In the genomic region with DNA sequence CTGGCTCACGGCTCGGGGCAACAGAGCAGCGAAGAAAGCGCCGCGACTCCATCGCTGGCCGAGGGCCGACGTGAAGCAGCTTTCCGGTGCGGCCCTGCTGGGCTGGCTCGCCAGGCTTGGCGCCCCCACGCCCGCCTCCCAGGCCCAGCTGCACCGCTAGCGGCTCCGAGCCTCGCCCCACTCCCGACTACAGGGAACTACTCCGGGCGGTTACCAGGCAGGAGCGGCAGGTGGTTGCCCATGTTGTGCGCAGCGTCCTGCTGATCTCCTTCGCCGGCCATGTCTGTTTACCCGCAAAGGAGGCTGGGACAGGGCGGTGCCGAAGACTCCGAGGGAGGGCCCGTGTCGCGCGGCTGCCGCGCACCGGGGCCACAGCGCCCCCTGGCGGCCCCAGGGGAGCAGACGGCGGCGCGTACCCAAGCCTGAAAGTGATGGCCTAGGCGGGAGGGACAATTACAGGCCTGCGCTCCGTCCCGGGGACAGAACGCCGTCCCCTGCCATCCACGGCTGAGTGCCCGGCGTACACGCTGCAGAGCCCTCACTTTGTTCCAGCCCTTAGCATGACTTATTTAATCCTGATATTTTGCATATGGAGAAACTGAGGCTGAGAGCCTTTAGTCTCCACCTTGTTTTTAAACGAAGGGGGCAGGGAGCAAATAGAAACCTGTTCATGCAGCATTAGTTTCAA, we compare ENCODE assay signal across 8 cellular contexts. TPM values are rescaled to one million over a fixed set of nuclear protein-coding genes. Genes with fewer than 3 reads are reported as not detected.
DNase-seq lines count a peak whose midpoint lies in the region; ATAC-seq and TF ChIP-seq lines count a peak whose summit lies in the region.

A gene (minus strand): TSS at position 285 of the 688 bp plus-strand sequence. CDS start 4 bp downstream, at position 281.

- peaks cover 34% of the 10 kb centered on the region for H3K36me3 Mint-ChIP-seq in activated T-cell treated with anti-CD3 and anti-CD28 coated beads, Interleukin-2, amount 50 U/mL, for 24 hours (ENCODE audit: low read depth)

- ATAC-seq in GM21390 (IDR thresholded peaks at IDR 0.05; ENCODE audit: unreplicated experiment): peak; percentile 99

- H3K9me3 ChIP-seq in HUES48 (ENCODE audit: control insufficient read depth, insufficient read depth, low read length) (no peaks in the 10 kb centered on the region), esophagus (ENCODE audit: control insufficient read depth in 2 of 2, insufficient read depth in 1 of 2, low read depth in 1 of 2, low read length in 1 of 2) (no peaks in the 10 kb centered on the region), muscle layer of colon (ENCODE audit: low read length) (no peaks in the 10 kb centered on the region)

- H3K27ac Mint-ChIP-seq in activated T-cell treated with anti-CD3 and anti-CD28 coated beads, Interleukin-2, amount 50 U/mL, for 24 hours: peak within 1 kb of the TSS; percentile 95

- WGBS in esophagus, 2 donors: 1 to 2% methylated on average over 56 of the region's 56 CpGs

- H3K4me1 ChIP-seq in HUES48 (ENCODE audit: control insufficient read depth, insufficient read depth, low read length) (peaks cover 4% of the 10 kb centered on the region; the same call in 1 of the 2 replicates), esophagus (ENCODE audit: control insufficient read depth in 2 of 2, insufficient read depth in 2 of 2, low read length in 1 of 2) (no peaks in the 10 kb centered on the region), muscle layer of colon (ENCODE audit: insufficient read depth, low read length) (peaks cover 24% of the 10 kb centered on the region)

- no peaks in the 10 kb centered on the region for H3K27me3 Mint-ChIP-seq in activated T-cell treated with anti-CD3 and anti-CD28 coated beads, Interleukin-2, amount 50 U/mL, for 24 hours

- peaks cover 11% of the 10 kb centered on the region; the same call in 1 of the 2 replicates for H3K36me3 ChIP-seq in HUES48 (ENCODE audit: control insufficient read depth, insufficient read depth, low read length)
- H3K36me3 ChIP-seq in esophagus (ENCODE audit: control insufficient read depth in 2 of 2, insufficient read depth in 2 of 2, low read length in 1 of 2): no peaks in the 10 kb centered on the region
- no peaks in the 10 kb centered on the region for H3K36me3 ChIP-seq in muscle layer of colon (ENCODE audit: insufficient read depth, low read length)

- peaks cover 50% of the 10 kb centered on the region for H3K4me1 Mint-ChIP-seq in activated T-cell treated with anti-CD3 and anti-CD28 coated beads, Interleukin-2, amount 50 U/mL, for 24 hours (ENCODE audit: low read depth)

- H3K27ac ChIP-seq in HUES48 (ENCODE audit: low read depth, low read length) (peak within 1 kb of the TSS; percentile 67), esophagus (ENCODE audit: low read depth in 2 of 2, low read length in 1 of 2) (peak within 1 kb of the TSS; percentile 63 to 83), muscle layer of colon (ENCODE audit: low read depth, low read length) (peak within 1 kb of the TSS; percentile 76)

- H3K9ac ChIP-seq in HUES48 (ENCODE audit: low read depth, low read length) (peak within 1 kb of the TSS; percentile 84), muscle layer of colon (ENCODE audit: low read length) (peak within 1 kb of the TSS; percentile 56)

- H3K9me3 Mint-ChIP-seq in activated T-cell treated with anti-CD3 and anti-CD28 coated beads, Interleukin-2, amount 50 U/mL, for 24 hours: no peaks in the 10 kb centered on the region

- DNase-seq in DMS114 treated with DMSO at 0.1 percent for 48 hours (lab: John Stamatoyannopoulos, UW; ENCODE audit: unreplicated experiment): peak; percentile 58
- peak; percentile 92 for DNase-seq in activated T-cell treated with anti-CD3 and anti-CD28 coated beads, Interleukin-2, amount 50 U/mL, for 24 hours
- peak; percentile 80 for DNase-seq in stimulated activated CD8-positive, alpha-beta memory T cell treated with anti-CD3 and anti-CD28 coated beads, Interleukin-7, amount 100 ng/mL, for 24 hours (ENCODE audit: low read depth)

- H3K4me3 ChIP-seq in HUES48 (ENCODE audit: low read depth, low read length) (peak within 1 kb of the TSS; percentile 93), esophagus (ENCODE audit: low read depth in 1 of 2, low read length in 2 of 2) (peak within 1 kb of the TSS; percentile 88 to 99), muscle layer of colon (ENCODE audit: low read depth in 1 of 2, low read length in 2 of 2) (peak within 1 kb of the TSS; percentile 91 to 92)

- H3K27me3 ChIP-seq in HUES48 (ENCODE audit: control insufficient read depth, insufficient read depth, low read length) (0 out of 2 replicates have a peak, but pooled peaks cover 3% of the 10 kb centered on the region), esophagus (ENCODE audit: control insufficient read depth in 1 of 2, insufficient read depth in 2 of 2, low read length in 2 of 2) (no peaks in the 10 kb centered on the region), muscle layer of colon (ENCODE audit: control insufficient read depth in 1 of 2, insufficient read depth in 2 of 2, low read length in 2 of 2) (no peaks in the 10 kb centered on the region)

- H3K4me3 Mint-ChIP-seq in activated T-cell treated with anti-CD3 and anti-CD28 coated beads, Interleukin-2, amount 50 U/mL, for 24 hours: peak within 1 kb of the TSS; percentile 90

TF ChIP-seq in PFSK-1, 5 proteins besides CTCF, POLR2A, EP300 and RAD21:
- TF ChIP-seq SIN3A (IDR thresholded peaks at IDR 0.05; ENCODE audit: borderline replicate concordance, insufficient read depth, low read length): no peak
- TF ChIP-seq POLR2AphosphoS5 (IDR thresholded peaks at IDR 0.05; ENCODE audit: low read depth, low read length): no peak
- TF ChIP-seq, protein P1, sequence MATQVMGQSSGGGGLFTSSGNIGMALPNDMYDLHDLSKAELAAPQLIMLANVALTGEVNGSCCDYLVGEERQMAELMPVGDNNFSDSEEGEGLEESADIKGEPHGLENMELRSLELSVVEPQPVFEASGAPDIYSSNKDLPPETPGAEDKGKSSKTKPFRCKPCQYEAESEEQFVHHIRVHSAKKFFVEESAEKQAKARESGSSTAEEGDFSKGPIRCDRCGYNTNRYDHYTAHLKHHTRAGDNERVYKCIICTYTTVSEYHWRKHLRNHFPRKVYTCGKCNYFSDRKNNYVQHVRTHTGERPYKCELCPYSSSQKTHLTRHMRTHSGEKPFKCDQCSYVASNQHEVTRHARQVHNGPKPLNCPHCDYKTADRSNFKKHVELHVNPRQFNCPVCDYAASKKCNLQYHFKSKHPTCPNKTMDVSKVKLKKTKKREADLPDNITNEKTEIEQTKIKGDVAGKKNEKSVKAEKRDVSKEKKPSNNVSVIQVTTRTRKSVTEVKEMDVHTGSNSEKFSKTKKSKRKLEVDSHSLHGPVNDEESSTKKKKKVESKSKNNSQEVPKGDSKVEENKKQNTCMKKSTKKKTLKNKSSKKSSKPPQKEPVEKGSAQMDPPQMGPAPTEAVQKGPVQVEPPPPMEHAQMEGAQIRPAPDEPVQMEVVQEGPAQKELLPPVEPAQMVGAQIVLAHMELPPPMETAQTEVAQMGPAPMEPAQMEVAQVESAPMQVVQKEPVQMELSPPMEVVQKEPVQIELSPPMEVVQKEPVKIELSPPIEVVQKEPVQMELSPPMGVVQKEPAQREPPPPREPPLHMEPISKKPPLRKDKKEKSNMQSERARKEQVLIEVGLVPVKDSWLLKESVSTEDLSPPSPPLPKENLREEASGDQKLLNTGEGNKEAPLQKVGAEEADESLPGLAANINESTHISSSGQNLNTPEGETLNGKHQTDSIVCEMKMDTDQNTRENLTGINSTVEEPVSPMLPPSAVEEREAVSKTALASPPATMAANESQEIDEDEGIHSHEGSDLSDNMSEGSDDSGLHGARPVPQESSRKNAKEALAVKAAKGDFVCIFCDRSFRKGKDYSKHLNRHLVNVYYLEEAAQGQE (IDR thresholded peaks at IDR 0.05; ENCODE audit: insufficient read depth in 1 of 2, low read depth in 2 of 2, low read length in 2 of 2): 0 out of 4 replicates have a peak, but pooled peaks of 1 of the 2 experiments have one; percentile 18
- TF ChIP-seq FOXP2 (optimal IDR thresholded peaks at IDR 0.05; ENCODE audit: borderline replicate concordance, extremely low read depth, extremely low read length, insufficient read depth): peak; percentile 98
- peak; percentile 47; the same call in 1 of the 2 replicates for TF ChIP-seq TAF1 (IDR thresholded peaks at IDR 0.05; ENCODE audit: borderline replicate concordance, insufficient read depth, low read length)
TF ChIP-seq in PFSK-1: peak in this region for 3.

RNA-seq across cellular contexts. Expression of the gene that starts here (rescaled TPM):
- 13.5 TPM for polyA plus RNA-seq in PFSK-1 (2012; ENCODE audit: insufficient read length, low read depth)
- 10 to 100 TPM; 15.5 to 16.4 TPM for polyA plus RNA-seq in esophagus

Comparison
In these comparisons a context has a peak if more than half of its experiments do, and no peak if none do; other contexts are left out.
1. Peak in every context shown above with its lines: DNase-seq, ATAC-seq, H3K4me3 ChIP-seq and H3K27ac ChIP-seq.